In the genomic region with DNA sequence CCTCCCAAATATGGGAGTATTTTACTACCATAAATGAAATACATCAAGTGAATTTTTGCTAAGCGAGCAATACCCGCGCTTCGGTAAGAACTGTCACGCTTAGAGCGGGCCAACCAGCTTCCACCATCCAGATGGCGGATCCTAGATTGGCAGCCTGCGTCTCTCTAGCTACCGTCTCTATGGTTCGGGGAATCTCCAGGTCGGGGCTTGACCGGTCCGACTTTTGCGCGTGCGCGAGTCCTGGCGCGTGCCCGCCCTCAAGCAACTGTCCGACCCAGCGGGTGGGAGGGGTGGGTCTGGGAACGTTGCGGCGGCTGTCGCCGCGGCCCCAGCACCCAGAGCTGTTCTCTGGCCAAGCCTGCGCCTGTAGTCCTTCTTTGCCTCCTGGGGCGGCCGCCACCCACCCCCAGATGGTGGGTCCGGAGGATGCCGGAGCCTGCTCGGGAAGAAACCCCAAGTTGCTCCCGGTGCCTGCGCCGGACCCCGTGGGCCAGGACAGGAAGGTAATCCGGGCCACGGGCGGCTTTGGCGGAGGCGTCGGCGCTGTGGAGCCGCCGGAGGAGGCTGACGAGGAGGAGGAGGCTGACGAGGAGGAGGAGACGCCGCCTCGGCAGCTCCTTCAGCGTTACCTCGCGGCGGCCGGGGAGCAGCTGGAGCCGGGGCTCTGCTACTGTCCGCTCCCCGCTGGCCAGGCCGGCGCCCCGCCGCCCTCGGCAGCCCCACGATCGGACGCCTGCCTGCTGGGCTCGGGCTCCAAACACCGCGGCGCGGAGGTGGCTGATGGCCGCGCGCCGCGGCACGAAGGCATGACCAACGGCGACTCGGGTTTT, we compare ENCODE assay signal across 1 cellular context.
TF ChIP-seq lines count a peak whose summit lies in the region.

A gene (plus strand): TSS at position 338 of the 830 bp plus-strand sequence. CDS start 73 bp downstream, at position 411.

TF ChIP-seq in HepG2, 621 proteins besides CTCF, POLR2A, EP300 and RAD21 (continued from another document and continues in another):
- TF ChIP-seq, protein P1, sequence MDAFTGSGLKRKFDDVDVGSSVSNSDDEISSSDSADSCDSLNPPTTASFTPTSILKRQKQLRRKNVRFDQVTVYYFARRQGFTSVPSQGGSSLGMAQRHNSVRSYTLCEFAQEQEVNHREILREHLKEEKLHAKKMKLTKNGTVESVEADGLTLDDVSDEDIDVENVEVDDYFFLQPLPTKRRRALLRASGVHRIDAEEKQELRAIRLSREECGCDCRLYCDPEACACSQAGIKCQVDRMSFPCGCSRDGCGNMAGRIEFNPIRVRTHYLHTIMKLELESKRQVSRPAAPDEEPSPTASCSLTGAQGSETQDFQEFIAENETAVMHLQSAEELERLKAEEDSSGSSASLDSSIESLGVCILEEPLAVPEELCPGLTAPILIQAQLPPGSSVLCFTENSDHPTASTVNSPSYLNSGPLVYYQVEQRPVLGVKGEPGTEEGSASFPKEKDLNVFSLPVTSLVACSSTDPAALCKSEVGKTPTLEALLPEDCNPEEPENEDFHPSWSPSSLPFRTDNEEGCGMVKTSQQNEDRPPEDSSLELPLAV (CRISPR knock-in tag; conservative IDR thresholded peaks at IDR 0.05; ENCODE audit: low read depth), result no peak
- TF ChIP-seq IKZF1 (IDR thresholded peaks at IDR 0.05), result no peak
- TF ChIP-seq KDM5A (IDR thresholded peaks at IDR 0.05; ENCODE audit: borderline replicate concordance, low read length), result 0 out of 2 replicates have a peak, but pooled peaks have one; percentile 38
- TF ChIP-seq, protein P2, sequence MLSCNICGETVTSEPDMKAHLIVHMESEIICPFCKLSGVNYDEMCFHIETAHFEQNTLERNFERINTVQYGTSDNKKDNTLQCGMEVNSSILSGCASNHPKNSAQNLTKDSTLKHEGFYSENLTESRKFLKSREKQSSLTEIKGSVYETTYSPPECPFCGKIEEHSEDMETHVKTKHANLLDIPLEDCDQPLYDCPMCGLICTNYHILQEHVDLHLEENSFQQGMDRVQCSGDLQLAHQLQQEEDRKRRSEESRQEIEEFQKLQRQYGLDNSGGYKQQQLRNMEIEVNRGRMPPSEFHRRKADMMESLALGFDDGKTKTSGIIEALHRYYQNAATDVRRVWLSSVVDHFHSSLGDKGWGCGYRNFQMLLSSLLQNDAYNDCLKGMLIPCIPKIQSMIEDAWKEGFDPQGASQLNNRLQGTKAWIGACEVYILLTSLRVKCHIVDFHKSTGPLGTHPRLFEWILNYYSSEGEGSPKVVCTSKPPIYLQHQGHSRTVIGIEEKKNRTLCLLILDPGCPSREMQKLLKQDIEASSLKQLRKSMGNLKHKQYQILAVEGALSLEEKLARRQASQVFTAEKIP (CRISPR knock-in tag; IDR thresholded peaks at IDR 0.05; ENCODE audit: borderline replicate concordance), result no peak
- TF ChIP-seq ZNF709 (CRISPR knock-in tag; IDR thresholded peaks at IDR 0.05), result peak; percentile 64
- 0 out of 2 replicates have a peak, but pooled peaks have one; percentile 21 for TF ChIP-seq ZFP90 (CRISPR knock-in tag; IDR thresholded peaks at IDR 0.05; ENCODE audit: borderline replicate concordance)
- TF ChIP-seq, protein P3, sequence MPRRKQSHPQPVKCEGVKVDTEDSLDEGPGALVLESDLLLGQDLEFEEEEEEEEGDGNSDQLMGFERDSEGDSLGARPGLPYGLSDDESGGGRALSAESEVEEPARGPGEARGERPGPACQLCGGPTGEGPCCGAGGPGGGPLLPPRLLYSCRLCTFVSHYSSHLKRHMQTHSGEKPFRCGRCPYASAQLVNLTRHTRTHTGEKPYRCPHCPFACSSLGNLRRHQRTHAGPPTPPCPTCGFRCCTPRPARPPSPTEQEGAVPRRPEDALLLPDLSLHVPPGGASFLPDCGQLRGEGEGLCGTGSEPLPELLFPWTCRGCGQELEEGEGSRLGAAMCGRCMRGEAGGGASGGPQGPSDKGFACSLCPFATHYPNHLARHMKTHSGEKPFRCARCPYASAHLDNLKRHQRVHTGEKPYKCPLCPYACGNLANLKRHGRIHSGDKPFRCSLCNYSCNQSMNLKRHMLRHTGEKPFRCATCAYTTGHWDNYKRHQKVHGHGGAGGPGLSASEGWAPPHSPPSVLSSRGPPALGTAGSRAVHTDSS (CRISPR knock-in tag; conservative IDR thresholded peaks at IDR 0.05), result no peak
- TF ChIP-seq TCF7 (IDR thresholded peaks at IDR 0.05; ENCODE audit: low read depth), result no peak
- TF ChIP-seq RBAK (CRISPR knock-in tag; IDR thresholded peaks at IDR 0.05), result no peak
- TF ChIP-seq, protein P4, sequence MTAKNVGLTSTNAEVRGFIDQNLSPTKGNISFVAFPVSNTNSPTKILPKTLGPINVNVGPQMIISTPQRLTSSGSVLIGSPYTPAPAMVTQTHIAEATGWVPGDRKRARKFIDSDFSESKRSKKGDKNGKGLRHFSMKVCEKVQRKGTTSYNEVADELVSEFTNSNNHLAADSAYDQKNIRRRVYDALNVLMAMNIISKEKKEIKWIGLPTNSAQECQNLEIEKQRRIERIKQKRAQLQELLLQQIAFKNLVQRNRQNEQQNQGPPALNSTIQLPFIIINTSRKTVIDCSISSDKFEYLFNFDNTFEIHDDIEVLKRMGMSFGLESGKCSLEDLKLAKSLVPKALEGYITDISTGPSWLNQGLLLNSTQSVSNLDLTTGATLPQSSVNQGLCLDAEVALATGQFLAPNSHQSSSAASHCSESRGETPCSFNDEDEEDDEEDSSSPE (CRISPR knock-in tag; IDR thresholded peaks at IDR 0.05), result peak; percentile 79; the same call in 1 of the 2 replicates
- peak; percentile 37 for TF ChIP-seq ZNF777 (CRISPR knock-in tag; IDR thresholded peaks at IDR 0.05)
- 0 out of 2 replicates have a peak, but pooled peaks have one; percentile 40 for TF ChIP-seq ZNF232 (CRISPR knock-in tag; IDR thresholded peaks at IDR 0.05; ENCODE audit: borderline replicate concordance)
- no peak for TF ChIP-seq CCAR2 (optimal IDR thresholded peaks at IDR 0.05; ENCODE audit: low read depth, low read length)
- 0 out of 2 replicates have a peak, but pooled peaks have one; percentile 62 for TF ChIP-seq NCOA1 (CRISPR knock-in tag; IDR thresholded peaks at IDR 0.05)
- TF ChIP-seq, protein P5, sequence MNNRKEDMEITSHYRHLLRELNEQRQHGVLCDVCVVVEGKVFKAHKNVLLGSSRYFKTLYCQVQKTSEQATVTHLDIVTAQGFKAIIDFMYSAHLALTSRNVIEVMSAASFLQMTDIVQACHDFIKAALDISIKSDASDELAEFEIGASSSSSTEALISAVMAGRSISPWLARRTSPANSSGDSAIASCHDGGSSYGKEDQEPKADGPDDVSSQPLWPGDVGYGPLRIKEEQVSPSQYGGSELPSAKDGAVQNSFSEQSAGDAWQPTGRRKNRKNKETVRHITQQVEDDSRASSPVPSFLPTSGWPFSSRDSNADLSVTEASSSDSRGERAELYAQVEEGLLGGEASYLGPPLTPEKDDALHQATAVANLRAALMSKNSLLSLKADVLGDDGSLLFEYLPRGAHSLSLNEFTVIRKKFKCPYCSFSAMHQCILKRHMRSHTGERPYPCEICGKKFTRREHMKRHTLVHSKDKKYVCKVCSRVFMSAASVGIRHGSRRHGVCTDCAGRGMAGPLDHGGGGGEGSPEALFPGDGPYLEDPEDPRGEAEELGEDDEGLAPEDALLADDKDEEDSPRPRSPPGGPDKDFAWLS (CRISPR knock-in tag; IDR thresholded peaks at IDR 0.05; ENCODE audit: borderline replicate concordance), result no peak
- TF ChIP-seq, protein P6, sequence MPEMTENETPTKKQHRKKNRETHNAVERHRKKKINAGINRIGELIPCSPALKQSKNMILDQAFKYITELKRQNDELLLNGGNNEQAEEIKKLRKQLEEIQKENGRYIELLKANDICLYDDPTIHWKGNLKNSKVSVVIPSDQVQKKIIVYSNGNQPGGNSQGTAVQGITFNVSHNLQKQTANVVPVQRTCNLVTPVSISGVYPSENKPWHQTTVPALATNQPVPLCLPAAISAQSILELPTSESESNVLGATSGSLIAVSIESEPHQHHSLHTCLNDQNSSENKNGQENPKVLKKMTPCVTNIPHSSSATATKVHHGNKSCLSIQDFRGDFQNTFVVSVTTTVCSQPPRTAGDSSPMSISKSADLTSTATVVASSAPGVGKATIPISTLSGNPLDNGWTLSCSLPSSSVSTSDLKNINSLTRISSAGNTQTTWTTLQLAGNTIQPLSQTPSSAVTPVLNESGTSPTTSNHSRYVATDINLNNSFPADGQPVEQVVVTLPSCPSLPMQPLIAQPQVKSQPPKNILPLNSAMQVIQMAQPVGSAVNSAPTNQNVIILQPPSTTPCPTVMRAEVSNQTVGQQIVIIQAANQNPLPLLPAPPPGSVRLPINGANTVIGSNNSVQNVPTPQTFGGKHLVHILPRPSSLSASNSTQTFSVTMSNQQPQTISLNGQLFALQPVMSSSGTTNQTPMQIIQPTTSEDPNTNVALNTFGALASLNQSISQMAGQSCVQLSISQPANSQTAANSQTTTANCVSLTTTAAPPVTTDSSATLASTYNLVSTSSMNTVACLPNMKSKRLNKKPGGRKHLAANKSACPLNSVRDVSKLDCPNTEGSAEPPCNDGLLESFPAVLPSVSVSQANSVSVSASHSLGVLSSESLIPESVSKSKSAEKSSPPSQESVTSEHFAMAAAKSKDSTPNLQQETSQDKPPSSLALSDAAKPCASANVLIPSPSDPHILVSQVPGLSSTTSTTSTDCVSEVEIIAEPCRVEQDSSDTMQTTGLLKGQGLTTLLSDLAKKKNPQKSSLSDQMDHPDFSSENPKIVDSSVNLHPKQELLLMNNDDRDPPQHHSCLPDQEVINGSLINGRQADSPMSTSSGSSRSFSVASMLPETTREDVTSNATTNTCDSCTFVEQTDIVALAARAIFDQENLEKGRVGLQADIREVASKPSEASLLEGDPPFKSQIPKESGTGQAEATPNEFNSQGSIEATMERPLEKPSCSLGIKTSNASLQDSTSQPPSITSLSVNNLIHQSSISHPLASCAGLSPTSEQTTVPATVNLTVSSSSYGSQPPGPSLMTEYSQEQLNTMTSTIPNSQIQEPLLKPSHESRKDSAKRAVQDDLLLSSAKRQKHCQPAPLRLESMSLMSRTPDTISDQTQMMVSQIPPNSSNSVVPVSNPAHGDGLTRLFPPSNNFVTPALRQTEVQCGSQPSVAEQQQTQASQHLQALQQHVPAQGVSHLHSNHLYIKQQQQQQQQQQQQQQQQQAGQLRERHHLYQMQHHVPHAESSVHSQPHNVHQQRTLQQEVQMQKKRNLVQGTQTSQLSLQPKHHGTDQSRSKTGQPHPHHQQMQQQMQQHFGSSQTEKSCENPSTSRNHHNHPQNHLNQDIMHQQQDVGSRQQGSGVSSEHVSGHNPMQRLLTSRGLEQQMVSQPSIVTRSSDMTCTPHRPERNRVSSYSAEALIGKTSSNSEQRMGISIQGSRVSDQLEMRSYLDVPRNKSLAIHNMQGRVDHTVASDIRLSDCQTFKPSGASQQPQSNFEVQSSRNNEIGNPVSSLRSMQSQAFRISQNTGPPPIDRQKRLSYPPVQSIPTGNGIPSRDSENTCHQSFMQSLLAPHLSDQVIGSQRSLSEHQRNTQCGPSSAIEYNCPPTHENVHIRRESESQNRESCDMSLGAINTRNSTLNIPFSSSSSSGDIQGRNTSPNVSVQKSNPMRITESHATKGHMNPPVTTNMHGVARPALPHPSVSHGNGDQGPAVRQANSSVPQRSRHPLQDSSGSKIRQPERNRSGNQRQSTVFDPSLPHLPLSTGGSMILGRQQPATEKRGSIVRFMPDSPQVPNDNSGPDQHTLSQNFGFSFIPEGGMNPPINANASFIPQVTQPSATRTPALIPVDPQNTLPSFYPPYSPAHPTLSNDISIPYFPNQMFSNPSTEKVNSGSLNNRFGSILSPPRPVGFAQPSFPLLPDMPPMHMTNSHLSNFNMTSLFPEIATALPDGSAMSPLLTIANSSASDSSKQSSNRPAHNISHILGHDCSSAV (CRISPR knock-in tag; IDR thresholded peaks at IDR 0.05; ENCODE audit: borderline replicate concordance), result no peak
- TF ChIP-seq, protein P7, sequence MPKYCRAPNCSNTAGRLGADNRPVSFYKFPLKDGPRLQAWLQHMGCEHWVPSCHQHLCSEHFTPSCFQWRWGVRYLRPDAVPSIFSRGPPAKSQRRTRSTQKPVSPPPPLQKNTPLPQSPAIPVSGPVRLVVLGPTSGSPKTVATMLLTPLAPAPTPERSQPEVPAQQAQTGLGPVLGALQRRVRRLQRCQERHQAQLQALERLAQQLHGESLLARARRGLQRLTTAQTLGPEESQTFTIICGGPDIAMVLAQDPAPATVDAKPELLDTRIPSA (CRISPR knock-in tag; IDR thresholded peaks at IDR 0.05; ENCODE audit: borderline replicate concordance), result no peak
- TF ChIP-seq, protein P8, sequence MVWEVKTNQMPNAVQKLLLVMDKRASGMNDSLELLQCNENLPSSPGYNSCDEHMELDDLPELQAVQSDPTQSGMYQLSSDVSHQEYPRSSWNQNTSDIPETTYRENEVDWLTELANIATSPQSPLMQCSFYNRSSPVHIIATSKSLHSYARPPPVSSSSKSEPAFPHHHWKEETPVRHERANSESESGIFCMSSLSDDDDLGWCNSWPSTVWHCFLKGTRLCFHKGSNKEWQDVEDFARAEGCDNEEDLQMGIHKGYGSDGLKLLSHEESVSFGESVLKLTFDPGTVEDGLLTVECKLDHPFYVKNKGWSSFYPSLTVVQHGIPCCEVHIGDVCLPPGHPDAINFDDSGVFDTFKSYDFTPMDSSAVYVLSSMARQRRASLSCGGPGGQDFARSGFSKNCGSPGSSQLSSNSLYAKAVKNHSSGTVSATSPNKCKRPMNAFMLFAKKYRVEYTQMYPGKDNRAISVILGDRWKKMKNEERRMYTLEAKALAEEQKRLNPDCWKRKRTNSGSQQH (CRISPR knock-in tag; IDR thresholded peaks at IDR 0.05; ENCODE audit: low read depth), result no peak
- TF ChIP-seq ZNF766 (CRISPR knock-in tag; IDR thresholded peaks at IDR 0.05; ENCODE audit: borderline replicate concordance), result no peak; the same call in 1 of the 2 replicates
- TF ChIP-seq ZNF432 (CRISPR knock-in tag; IDR thresholded peaks at IDR 0.05; ENCODE audit: borderline replicate concordance), result no peak
- TF ChIP-seq RBM39 (IDR thresholded peaks at IDR 0.05; ENCODE audit: low read depth, low read length, poor library complexity, severe bottlenecking), result no peak
- TF ChIP-seq, protein P9, sequence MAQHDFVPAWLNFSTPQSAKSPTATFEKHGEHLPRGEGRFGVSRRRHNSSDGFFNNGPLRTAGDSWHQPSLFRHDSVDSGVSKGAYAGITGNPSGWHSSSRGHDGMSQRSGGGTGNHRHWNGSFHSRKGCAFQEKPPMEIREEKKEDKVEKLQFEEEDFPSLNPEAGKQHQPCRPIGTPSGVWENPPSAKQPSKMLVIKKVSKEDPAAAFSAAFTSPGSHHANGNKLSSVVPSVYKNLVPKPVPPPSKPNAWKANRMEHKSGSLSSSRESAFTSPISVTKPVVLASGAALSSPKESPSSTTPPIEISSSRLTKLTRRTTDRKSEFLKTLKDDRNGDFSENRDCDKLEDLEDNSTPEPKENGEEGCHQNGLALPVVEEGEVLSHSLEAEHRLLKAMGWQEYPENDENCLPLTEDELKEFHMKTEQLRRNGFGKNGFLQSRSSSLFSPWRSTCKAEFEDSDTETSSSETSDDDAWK (CRISPR knock-in tag; IDR thresholded peaks at IDR 0.05), result no peak
- TF ChIP-seq, protein P10, sequence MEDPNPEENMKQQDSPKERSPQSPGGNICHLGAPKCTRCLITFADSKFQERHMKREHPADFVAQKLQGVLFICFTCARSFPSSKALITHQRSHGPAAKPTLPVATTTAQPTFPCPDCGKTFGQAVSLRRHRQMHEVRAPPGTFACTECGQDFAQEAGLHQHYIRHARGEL (CRISPR knock-in tag; IDR thresholded peaks at IDR 0.05), result no peak
- TF ChIP-seq ZNF446 (CRISPR knock-in tag; IDR thresholded peaks at IDR 0.05), result peak; percentile 59; the same call in 1 of the 2 replicates
- TF ChIP-seq SMC3 (IDR thresholded peaks at IDR 0.05; ENCODE audit: low read length), result no peak
- peak; percentile 68; the same call in 1 of the 2 replicates for TF ChIP-seq ZNF224 (CRISPR knock-in tag; IDR thresholded peaks at IDR 0.05)
- TF ChIP-seq MEIS2 (CRISPR knock-in tag; IDR thresholded peaks at IDR 0.05), result peak; percentile 94
- TF ChIP-seq ISX (CRISPR knock-in tag; conservative IDR thresholded peaks at IDR 0.05), result no peak
- no peak for TF ChIP-seq CHD4 (IDR thresholded peaks at IDR 0.05; ENCODE audit: borderline replicate concordance, low read length)
- peak; percentile 46; the same call in 1 of the 2 replicates for TF ChIP-seq ZNF121 (CRISPR knock-in tag; IDR thresholded peaks at IDR 0.05)
- TF ChIP-seq ZNF589 (CRISPR knock-in tag; conservative IDR thresholded peaks at IDR 0.05), result peak; percentile 85; the same call in 1 of the 2 replicates
- TF ChIP-seq HES4 (CRISPR knock-in tag; IDR thresholded peaks at IDR 0.05; ENCODE audit: borderline replicate concordance), result peak; percentile 31; the same call in 1 of the 2 replicates
